In the genomic region with DNA sequence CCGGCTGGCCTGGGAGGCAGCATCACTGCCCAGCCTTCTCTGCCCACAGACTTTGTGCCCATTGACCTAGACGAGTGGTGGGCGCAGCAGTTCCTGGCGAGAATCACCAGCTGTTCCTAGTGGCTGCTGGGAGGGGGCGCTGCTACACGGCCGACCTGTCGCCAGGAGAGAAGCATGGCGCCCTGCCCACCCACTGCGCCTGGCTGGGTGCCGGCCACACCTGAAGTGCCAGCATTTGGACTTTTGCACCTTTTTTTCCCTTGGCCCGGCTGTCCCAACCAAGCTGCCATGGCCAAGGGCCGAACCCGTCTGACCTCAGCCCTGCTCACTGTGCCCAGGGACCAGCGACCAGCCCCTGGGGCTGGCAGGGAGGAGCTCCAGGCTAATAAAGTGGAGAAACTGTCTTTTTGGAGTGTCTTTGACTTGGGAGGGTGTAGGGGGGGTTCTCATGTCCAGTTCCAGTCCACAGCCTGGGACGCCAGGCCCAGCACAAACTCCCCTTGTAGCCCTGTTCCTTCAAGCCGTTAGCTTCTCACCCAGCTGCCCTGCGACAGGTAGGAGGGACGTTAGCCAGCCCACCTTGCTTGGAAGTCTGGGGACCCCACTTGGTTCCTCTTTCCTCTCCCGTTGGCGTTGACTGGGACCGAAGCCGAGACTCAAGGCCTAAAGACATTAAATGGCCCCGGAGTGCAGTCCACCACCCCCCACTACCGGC, we compare ENCODE assay signal across 1 cellular context.
TF ChIP-seq lines count a peak whose summit lies in the region.

No MANE protein-coding gene starts in this region.

TF ChIP-seq in HepG2, 621 proteins besides CTCF, POLR2A, EP300 and RAD21 (continued from another document and continues in another):
- TF ChIP-seq, protein P1, sequence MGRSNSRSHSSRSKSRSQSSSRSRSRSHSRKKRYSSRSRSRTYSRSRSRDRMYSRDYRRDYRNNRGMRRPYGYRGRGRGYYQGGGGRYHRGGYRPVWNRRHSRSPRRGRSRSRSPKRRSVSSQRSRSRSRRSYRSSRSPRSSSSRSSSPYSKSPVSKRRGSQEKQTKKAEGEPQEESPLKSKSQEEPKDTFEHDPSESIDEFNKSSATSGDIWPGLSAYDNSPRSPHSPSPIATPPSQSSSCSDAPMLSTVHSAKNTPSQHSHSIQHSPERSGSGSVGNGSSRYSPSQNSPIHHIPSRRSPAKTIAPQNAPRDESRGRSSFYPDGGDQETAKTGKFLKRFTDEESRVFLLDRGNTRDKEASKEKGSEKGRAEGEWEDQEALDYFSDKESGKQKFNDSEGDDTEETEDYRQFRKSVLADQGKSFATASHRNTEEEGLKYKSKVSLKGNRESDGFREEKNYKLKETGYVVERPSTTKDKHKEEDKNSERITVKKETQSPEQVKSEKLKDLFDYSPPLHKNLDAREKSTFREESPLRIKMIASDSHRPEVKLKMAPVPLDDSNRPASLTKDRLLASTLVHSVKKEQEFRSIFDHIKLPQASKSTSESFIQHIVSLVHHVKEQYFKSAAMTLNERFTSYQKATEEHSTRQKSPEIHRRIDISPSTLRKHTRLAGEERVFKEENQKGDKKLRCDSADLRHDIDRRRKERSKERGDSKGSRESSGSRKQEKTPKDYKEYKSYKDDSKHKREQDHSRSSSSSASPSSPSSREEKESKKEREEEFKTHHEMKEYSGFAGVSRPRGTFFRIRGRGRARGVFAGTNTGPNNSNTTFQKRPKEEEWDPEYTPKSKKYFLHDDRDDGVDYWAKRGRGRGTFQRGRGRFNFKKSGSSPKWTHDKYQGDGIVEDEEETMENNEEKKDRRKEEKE (IDR thresholded peaks at IDR 0.05): no peak
- TF ChIP-seq LCORL (IDR thresholded peaks at IDR 0.05): no peak
- no peak for TF ChIP-seq LCORL (CRISPR knock-in tag; IDR thresholded peaks at IDR 0.05)
- peak; percentile 61 for TF ChIP-seq GABPB1 (CRISPR knock-in tag; IDR thresholded peaks at IDR 0.05)
- no peak for TF ChIP-seq FLYWCH1 (CRISPR knock-in tag; IDR thresholded peaks at IDR 0.05)
- no peak for TF ChIP-seq ZNF44 (CRISPR knock-in tag; IDR thresholded peaks at IDR 0.05)
- no peak for TF ChIP-seq ZBTB42 (CRISPR knock-in tag; IDR thresholded peaks at IDR 0.05)
- no peak for TF ChIP-seq STAT5B (CRISPR knock-in tag; IDR thresholded peaks at IDR 0.05)
- TF ChIP-seq, protein P2, sequence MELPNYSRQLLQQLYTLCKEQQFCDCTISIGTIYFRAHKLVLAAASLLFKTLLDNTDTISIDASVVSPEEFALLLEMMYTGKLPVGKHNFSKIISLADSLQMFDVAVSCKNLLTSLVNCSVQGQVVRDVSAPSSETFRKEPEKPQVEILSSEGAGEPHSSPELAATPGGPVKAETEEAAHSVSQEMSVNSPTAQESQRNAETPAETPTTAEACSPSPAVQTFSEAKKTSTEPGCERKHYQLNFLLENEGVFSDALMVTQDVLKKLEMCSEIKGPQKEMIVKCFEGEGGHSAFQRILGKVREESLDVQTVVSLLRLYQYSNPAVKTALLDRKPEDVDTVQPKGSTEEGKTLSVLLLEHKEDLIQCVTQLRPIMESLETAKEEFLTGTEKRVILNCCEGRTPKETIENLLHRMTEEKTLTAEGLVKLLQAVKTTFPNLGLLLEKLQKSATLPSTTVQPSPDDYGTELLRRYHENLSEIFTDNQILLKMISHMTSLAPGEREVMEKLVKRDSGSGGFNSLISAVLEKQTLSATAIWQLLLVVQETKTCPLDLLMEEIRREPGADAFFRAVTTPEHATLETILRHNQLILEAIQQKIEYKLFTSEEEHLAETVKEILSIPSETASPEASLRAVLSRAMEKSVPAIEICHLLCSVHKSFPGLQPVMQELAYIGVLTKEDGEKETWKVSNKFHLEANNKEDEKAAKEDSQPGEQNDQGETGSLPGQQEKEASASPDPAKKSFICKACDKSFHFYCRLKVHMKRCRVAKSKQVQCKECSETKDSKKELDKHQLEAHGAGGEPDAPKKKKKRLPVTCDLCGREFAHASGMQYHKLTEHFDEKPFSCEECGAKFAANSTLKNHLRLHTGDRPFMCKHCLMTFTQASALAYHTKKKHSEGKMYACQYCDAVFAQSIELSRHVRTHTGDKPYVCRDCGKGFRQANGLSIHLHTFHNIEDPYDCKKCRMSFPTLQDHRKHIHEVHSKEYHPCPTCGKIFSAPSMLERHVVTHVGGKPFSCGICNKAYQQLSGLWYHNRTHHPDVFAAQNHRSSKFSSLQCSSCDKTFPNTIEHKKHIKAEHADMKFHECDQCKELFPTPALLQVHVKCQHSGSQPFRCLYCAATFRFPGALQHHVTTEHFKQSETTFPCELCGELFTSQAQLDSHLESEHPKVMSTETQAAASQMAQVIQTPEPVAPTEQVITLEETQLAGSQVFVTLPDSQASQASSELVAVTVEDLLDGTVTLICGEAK (IDR thresholded peaks at IDR 0.05): no peak
- TF ChIP-seq, protein P2 (CRISPR knock-in tag; IDR thresholded peaks at IDR 0.05): no peak
- no peak for TF ChIP-seq ZC3H13 (CRISPR knock-in tag; IDR thresholded peaks at IDR 0.05)
- TF ChIP-seq PATZ1 (CRISPR knock-in tag; IDR thresholded peaks at IDR 0.05): peak; percentile 53
- no peak for TF ChIP-seq DMTF1 (CRISPR knock-in tag; IDR thresholded peaks at IDR 0.05)
- no peak for TF ChIP-seq ZSCAN21 (CRISPR knock-in tag; IDR thresholded peaks at IDR 0.05; ENCODE audit: borderline replicate concordance)
- TF ChIP-seq SRSF4 (IDR thresholded peaks at IDR 0.05; ENCODE audit: low read depth, low read length, poor library complexity, severe bottlenecking): no peak
- TF ChIP-seq SP140L (CRISPR knock-in tag; IDR thresholded peaks at IDR 0.05; ENCODE audit: borderline replicate concordance): no peak
- TF ChIP-seq SETDB1 (CRISPR knock-in tag; IDR thresholded peaks at IDR 0.05; ENCODE audit: borderline replicate concordance): no peak
- TF ChIP-seq FOXA3 (CRISPR knock-in tag; IDR thresholded peaks at IDR 0.05): 0 out of 2 replicates have a peak, but pooled peaks have one; percentile 6
- no peak for TF ChIP-seq ATM (IDR thresholded peaks at IDR 0.05; ENCODE audit: borderline replicate concordance)
- TF ChIP-seq ZNF143 (CRISPR knock-in tag; IDR thresholded peaks at IDR 0.05): peak; percentile 28; the same call in 1 of the 2 replicates
- no peak for TF ChIP-seq GPBP1L1 (CRISPR knock-in tag; IDR thresholded peaks at IDR 0.05)
- 0 out of 2 replicates have a peak, but pooled peaks have one; percentile 62 for TF ChIP-seq ZBTB38 (CRISPR knock-in tag; IDR thresholded peaks at IDR 0.05)
- TF ChIP-seq ZNF550 (CRISPR knock-in tag; IDR thresholded peaks at IDR 0.05; ENCODE audit: borderline replicate concordance): no peak
- no peak; the same call in 1 of the 2 replicates for TF ChIP-seq KDM4B (CRISPR knock-in tag; IDR thresholded peaks at IDR 0.05)
- no peak for TF ChIP-seq ZFY (CRISPR knock-in tag; IDR thresholded peaks at IDR 0.05)
- no peak for TF ChIP-seq JUND (CRISPR knock-in tag; IDR thresholded peaks at IDR 0.05)
- no peak for TF ChIP-seq MTF1 (CRISPR knock-in tag; IDR thresholded peaks at IDR 0.05)
- no peak for TF ChIP-seq ZNF781 (CRISPR knock-in tag; IDR thresholded peaks at IDR 0.05; ENCODE audit: borderline replicate concordance, not compliant biosample characterization)
- TF ChIP-seq ZBTB33 (CRISPR knock-in tag; IDR thresholded peaks at IDR 0.05): peak; percentile 84; the same call in 1 of the 2 replicates
- no peak for TF ChIP-seq GPN1 (CRISPR knock-in tag; IDR thresholded peaks at IDR 0.05; ENCODE audit: borderline replicate concordance)
- TF ChIP-seq ZNF749 (CRISPR knock-in tag; IDR thresholded peaks at IDR 0.05; ENCODE audit: borderline replicate concordance): no peak
- TF ChIP-seq, protein P3, sequence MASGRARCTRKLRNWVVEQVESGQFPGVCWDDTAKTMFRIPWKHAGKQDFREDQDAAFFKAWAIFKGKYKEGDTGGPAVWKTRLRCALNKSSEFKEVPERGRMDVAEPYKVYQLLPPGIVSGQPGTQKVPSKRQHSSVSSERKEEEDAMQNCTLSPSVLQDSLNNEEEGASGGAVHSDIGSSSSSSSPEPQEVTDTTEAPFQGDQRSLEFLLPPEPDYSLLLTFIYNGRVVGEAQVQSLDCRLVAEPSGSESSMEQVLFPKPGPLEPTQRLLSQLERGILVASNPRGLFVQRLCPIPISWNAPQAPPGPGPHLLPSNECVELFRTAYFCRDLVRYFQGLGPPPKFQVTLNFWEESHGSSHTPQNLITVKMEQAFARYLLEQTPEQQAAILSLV (CRISPR knock-in tag; IDR thresholded peaks at IDR 0.05; ENCODE audit: borderline replicate concordance): no peak
- no peak for TF ChIP-seq ASH2L (IDR thresholded peaks at IDR 0.05; ENCODE audit: insufficient read length, low read depth, low read length)
- no peak for TF ChIP-seq NCOA5 (CRISPR knock-in tag; IDR thresholded peaks at IDR 0.05)
